ENCODE assay signal across 17 cellular contexts in genomic region chr11:45532552-45532951, GRCh38.
DNase-seq lines count a peak whose midpoint lies in the region; ATAC-seq, FAIRE-seq and TF ChIP-seq lines count a peak whose summit lies in the region.
"Had no signal": no experiment of that assay in that cellular context is flagged by ENCODE, and none has a peak within 500 bp of the region (broad histone marks: within the 10 kb centered on the region; RNA-seq: fewer than 3 reads in every experiment).

No MANE protein-coding gene starts in this region.

- no peak overlapping the region for H3K27ac ChIP-seq in right atrium auricular region
- H3K27ac ChIP-seq: 22Rv1, HL-60 had no signal

- no peak overlapping the region for H3K4me3 ChIP-seq in right atrium auricular region
- H3K4me3 ChIP-seq: GM12878, HAP-1 had no signal

- no peaks in the 10 kb centered on the region for H3K9me3 ChIP-seq in right atrium auricular region
- H3K9me3 ChIP-seq: HAP-1 had no signal

- no peaks in the 10 kb centered on the region for H3K4me1 Mint-ChIP-seq in nephron progenitor cell

- peaks cover 18% of the 10 kb centered on the region for H3K27me3 Mint-ChIP-seq in nephron progenitor cell (ENCODE audit: low read depth, poor library complexity)

- H3K27ac Mint-ChIP-seq in nephron progenitor cell: peak overlapping the region; percentile 33
- H3K27ac Mint-ChIP-seq: CD14-positive monocyte; CD8-positive, alpha-beta T cell; HFFc6 had no signal

- no peak for FAIRE-seq in frontal cortex (lab: Jason Lieb, UNC)
- FAIRE-seq: GM12878, H1 had no signal

- H3K36me3 Mint-ChIP-seq in nephron progenitor cell (ENCODE audit: low read depth): no peaks in the 10 kb centered on the region
- H3K36me3 Mint-ChIP-seq: CD14-positive monocyte; CD8-positive, alpha-beta T cell had no signal

- H3K4me3 Mint-ChIP-seq in nephron progenitor cell: no peak overlapping the region
- H3K4me3 Mint-ChIP-seq: CD8-positive, alpha-beta T cell; HFFc6 had no signal

- intact Hi-C loops in left ventricle myocardium superior (cut with micrococcal nuclease): no loop called here

- no peaks in the 10 kb centered on the region for H3K4me1 ChIP-seq in right atrium auricular region
- H3K4me1 ChIP-seq: HAP-1 had no signal

- ATAC-seq in left ventricle myocardium superior (no peak), HG02981 (IDR thresholded peaks at IDR 0.05; ENCODE audit: unreplicated experiment) (no peak)
- ATAC-seq: CD8-positive, alpha-beta T cell; GM12878 had no signal

- TF ChIP-seq CTCF in right atrium auricular region (IDR thresholded peaks at IDR 0.05) (no peak), nephron progenitor cell (IDR thresholded peaks at IDR 0.05) (no peak)

- no peaks in the 10 kb centered on the region for H3K27me3 ChIP-seq in right atrium auricular region

- DNase-seq in NCI-H1092 (lab: John Stamatoyannopoulos, UW) (peak; percentile 27), NCI-H1092 treated with DMSO at 0.1 percent for 48 hours (lab: John Stamatoyannopoulos, UW) (no peak), left ventricle myocardium superior (peak; percentile 50), right atrium auricular region (ENCODE audit: low spot score) (no peak), NCI-H446 (lab: John Stamatoyannopoulos, UW) (peak; percentile 61 to 91), nephron progenitor cell (no peak), frontal cortex (ENCODE audit: low spot score in 2 of 2) (no peak)
- DNase-seq: CD8-positive, alpha-beta T cell; COR-L47; HFFc6 had no signal

- H3K36me3 ChIP-seq in right atrium auricular region: no peaks in the 10 kb centered on the region
- H3K36me3 ChIP-seq: HAP-1 had no signal

- no peaks in the 10 kb centered on the region for H3K9me3 Mint-ChIP-seq in nephron progenitor cell
- H3K9me3 Mint-ChIP-seq: CD14-positive monocyte; CD8-positive, alpha-beta T cell; HFFc6 had no signal

Comparison
In these comparisons a context has a peak if more than half of its experiments do, and no peak if none do; other contexts are left out.
1. DNase-seq: peak in NCI-H1092 (single experiment), left ventricle myocardium superior (single experiment) and NCI-H446 (2 of 2); none in NCI-H1092 treated with DMSO at 0.1 percent for 48 hours (single experiment), right atrium auricular region (single experiment), nephron progenitor cell (single experiment) and frontal cortex (0 of 2).